20 cellular contexts compared by ENCODE assay signal in the genomic region with DNA sequence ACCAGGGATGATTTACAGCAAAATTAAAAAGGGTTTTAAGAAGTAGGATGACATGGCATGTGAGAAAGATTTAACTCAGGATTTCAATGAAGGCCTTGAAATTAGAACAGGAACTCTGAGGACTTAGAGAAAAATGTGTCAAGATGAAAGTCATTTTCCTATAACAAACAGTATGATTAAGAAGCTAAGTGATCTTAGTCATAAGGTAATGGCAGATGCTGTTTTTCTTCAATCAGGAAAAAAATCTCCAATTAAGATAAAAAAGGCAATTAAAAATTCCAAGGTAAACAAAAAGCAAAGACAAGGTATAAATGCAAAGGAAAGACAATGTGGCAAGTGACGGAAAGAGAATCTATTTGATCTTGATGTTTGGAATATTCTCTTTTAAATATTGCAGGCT.
DNase-seq lines count a peak whose midpoint lies in the region; ATAC-seq and TF ChIP-seq lines count a peak whose summit lies in the region.
"Had no signal": no experiment of that assay in that cellular context is flagged by ENCODE, and none has a peak within 500 bp of the region (broad histone marks: within the 10 kb centered on the region; RNA-seq: fewer than 3 reads in every experiment).

No MANE protein-coding gene starts in this region.

- no peak for ATAC-seq in HG03108 (IDR thresholded peaks at IDR 0.05; ENCODE audit: unreplicated experiment)

- no peaks in the 10 kb centered on the region for H3K27me3 Mint-ChIP-seq in HFFc6 (ENCODE audit: insufficient read depth)
- H3K27me3 Mint-ChIP-seq in activated T-helper 1 cell treated with anti-CD3 and anti-CD28 coated beads, Interleukin-12 subunit alpha, Interleukin-12 subunit beta, Interleukin-2, Interleukin-4 antibody, amounts not matched to agents 30 ng/mL and 10 ng/mL and 1 ng/mL, durations not matched to agents 14 hours and 24 hours and 36 hours (ENCODE audit: insufficient read depth), result peaks cover 8% of the 10 kb centered on the region

- H3K9me3 Mint-ChIP-seq in HFFc6, result no peaks in the 10 kb centered on the region
- peaks cover 9% of the 10 kb centered on the region for H3K9me3 Mint-ChIP-seq in activated T-helper 1 cell treated with anti-CD3 and anti-CD28 coated beads, Interleukin-12 subunit alpha, Interleukin-12 subunit beta, Interleukin-2, Interleukin-4 antibody, amounts not matched to agents 30 ng/mL and 10 ng/mL and 1 ng/mL, durations not matched to agents 14 hours and 24 hours and 36 hours

- peak overlapping the region in 58 of 59 donors; percentile 13 to 99 (median 90) for H3K27ac ChIP-seq in dorsolateral prefrontal cortex

- intact Hi-C loops in activated T-helper 1 cell treated with anti-CD3 and anti-CD28 coated beads, Interleukin-12 subunit alpha, Interleukin-12 subunit beta, Interleukin-2, Interleukin-4 antibody, amounts not matched to agents 30 ng/mL and 10 ng/mL and 1 ng/mL, durations not matched to agents 14 hours and 24 hours and 36 hours (cut with micrococcal nuclease), result loop anchor here (1.0 to 5.0 kb wide), 3 partner anchors 32 to 117 kb away; a partner anchor contains a TSS
- intact Hi-C loops in dorsolateral prefrontal cortex (cut with DNase I), result no loop called here

- no peaks in the 10 kb centered on the region for H3K36me3 Mint-ChIP-seq in HFFc6 (ENCODE audit: low read depth)
- H3K36me3 Mint-ChIP-seq in activated T-helper 1 cell treated with anti-CD3 and anti-CD28 coated beads, Interleukin-12 subunit alpha, Interleukin-12 subunit beta, Interleukin-2, Interleukin-4 antibody, amounts not matched to agents 30 ng/mL and 10 ng/mL and 1 ng/mL, durations not matched to agents 14 hours and 24 hours and 36 hours (ENCODE audit: low read depth), result peaks cover 31% of the 10 kb centered on the region
- H3K36me3 Mint-ChIP-seq: CD4-positive, alpha-beta memory T cell had no signal

- H3K27me3 ChIP-seq in dorsolateral prefrontal cortex, result no peaks in the 10 kb centered on the region
- H3K27me3 ChIP-seq: BE2C had no signal

- peaks cover 54% of the 10 kb centered on the region for H3K4me1 Mint-ChIP-seq in HFFc6 (ENCODE audit: low read depth)
- H3K4me1 Mint-ChIP-seq in activated T-helper 1 cell treated with anti-CD3 and anti-CD28 coated beads, Interleukin-12 subunit alpha, Interleukin-12 subunit beta, Interleukin-2, Interleukin-4 antibody, amounts not matched to agents 30 ng/mL and 10 ng/mL and 1 ng/mL, durations not matched to agents 14 hours and 24 hours and 36 hours (ENCODE audit: low read depth), result peaks cover 80% of the 10 kb centered on the region

- peak overlapping the region; percentile 22; the same call in 1 of the 2 replicates for H3K27ac Mint-ChIP-seq in HFFc6
- peak overlapping the region; percentile 2 for H3K27ac Mint-ChIP-seq in activated T-helper 1 cell treated with anti-CD3 and anti-CD28 coated beads, Interleukin-12 subunit alpha, Interleukin-12 subunit beta, Interleukin-2, Interleukin-4 antibody, amounts not matched to agents 30 ng/mL and 10 ng/mL and 1 ng/mL, durations not matched to agents 14 hours and 24 hours and 36 hours
- H3K27ac Mint-ChIP-seq: CD4-positive, alpha-beta memory T cell had no signal

- H3K4me3 Mint-ChIP-seq in HFFc6, result no peak overlapping the region
- no peak overlapping the region for H3K4me3 Mint-ChIP-seq in activated T-helper 1 cell treated with anti-CD3 and anti-CD28 coated beads, Interleukin-12 subunit alpha, Interleukin-12 subunit beta, Interleukin-2, Interleukin-4 antibody, amounts not matched to agents 30 ng/mL and 10 ng/mL and 1 ng/mL, durations not matched to agents 14 hours and 24 hours and 36 hours
- H3K4me3 Mint-ChIP-seq: CD4-positive, alpha-beta memory T cell had no signal

- no peak overlapping the region for H3K4me3 ChIP-seq in dorsolateral prefrontal cortex
- H3K4me3 ChIP-seq: MG63 had no signal

- peak; percentile 6 for DNase-seq in EH (ENCODE audit: low read depth)
- DNase-seq in HFFc6, result no peak
- no peak for DNase-seq in activated T-helper 1 cell treated with anti-CD3 and anti-CD28 coated beads, Interleukin-12 subunit alpha, Interleukin-12 subunit beta, Interleukin-2, Interleukin-4 antibody, amounts not matched to agents 30 ng/mL and 10 ng/mL and 1 ng/mL, durations not matched to agents 14 hours and 24 hours and 36 hours (ENCODE audit: low spot score)
- DNase-seq in dorsolateral prefrontal cortex, result no peak
- no peak for DNase-seq in HPDE6-E6E7 (ENCODE audit: extremely low spot score)
- no peak for DNase-seq in LoVo (ENCODE audit: low spot score)
- DNase-seq in NCI-H524 (lab: John Stamatoyannopoulos, UW), result no peak
- DNase-seq: BE2C; CD4-positive, alpha-beta memory T cell; DMS79 treated with DMSO at 0.1 percent for 48 hours; GF-D8; MG63; NCI-H1092 treated with DMSO at 0.1 percent for 48 hours; NCI-H1930; NCI-H2171; NCI-H446 treated with DMSO at 0.1 percent for 48 hours; NCI-H82; SIG-M5; SW 1271 had no signal

- TF ChIP-seq CTCF in HFFc6 (IDR thresholded peaks at IDR 0.05) (no peak), dorsolateral prefrontal cortex (IDR thresholded peaks at IDR 0.05 in 54 of 56, conservative IDR thresholded peaks at IDR 0.05 in 2 of 56; ENCODE audit: low read depth in 1 of 56, partially characterized antibody in 56 of 56) (no peak)
